In genomic region chr12:39772708-39773665, GRCh38 we compare ENCODE assay signal across 16 cellular contexts.
"Had no signal": no experiment of that assay in that cellular context is flagged by ENCODE, and none has a peak within 500 bp of the region (broad histone marks: within the 10 kb centered on the region; RNA-seq: fewer than 3 reads in every experiment).

No MANE protein-coding gene starts in this region.

- H3K9me3 ChIP-seq: thyroid gland had no signal

- H3K36me3 ChIP-seq: cardiac muscle cell, thyroid gland had no signal

- H3K27me3 ChIP-seq: cardiac muscle cell, hepatocyte, thyroid gland had no signal

- DNase-seq: activated CD4-positive, alpha-beta T cell treated with anti-CD3 and anti-CD28 coated beads for 1 hour; activated CD4-positive, alpha-beta T cell treated with anti-CD3 and anti-CD28 coated beads, Interleukin-2, amount 50 U/mL, for 4 hours; activated naive CD4-positive, alpha-beta T cell treated with anti-CD3 and anti-CD28 coated beads for 36 hours; activated naive CD8-positive, alpha-beta T cell treated with anti-CD3 and anti-CD28 coated beads, Interleukin-2, amount 50 U/mL, for 24 hours; effector CD8-positive, alpha-beta T cell; kidney; stimulated activated CD4-positive, alpha-beta T cell treated with anti-CD3 and anti-CD28 coated beads, Interleukin-12 subunit alpha, Interleukin-12 subunit beta, amount 100 ng/mL, for 4 hours; stimulated activated CD4-positive, alpha-beta T cell treated with anti-CD3 and anti-CD28 coated beads, Interleukin-2, amount 100 ng/mL, for 24 hours; T-cell; thyroid gland had no signal

- H3K27ac ChIP-seq: cardiac muscle cell, hepatocyte, SK-N-MC, thyroid gland, VCaP had no signal

- H3K4me1 ChIP-seq: thyroid gland had no signal

- ATAC-seq: activated naive CD8-positive, alpha-beta T cell treated with anti-CD3 and anti-CD28 coated beads, Interleukin-2, amount 50 U/mL, for 24 hours; stimulated activated effector memory CD8-positive, alpha-beta T cell treated with anti-CD3 and anti-CD28 coated beads, Interleukin-12 subunit alpha, Interleukin-12 subunit beta, amount 100 ng/mL, for 72 hours; T-cell had no signal

- H3K4me3 ChIP-seq: cardiac muscle cell, coronary artery, hepatocyte, SK-N-MC, thyroid gland had no signal
